Comparison of ENCODE assay signal across 11 cellular contexts in the genomic region with DNA sequence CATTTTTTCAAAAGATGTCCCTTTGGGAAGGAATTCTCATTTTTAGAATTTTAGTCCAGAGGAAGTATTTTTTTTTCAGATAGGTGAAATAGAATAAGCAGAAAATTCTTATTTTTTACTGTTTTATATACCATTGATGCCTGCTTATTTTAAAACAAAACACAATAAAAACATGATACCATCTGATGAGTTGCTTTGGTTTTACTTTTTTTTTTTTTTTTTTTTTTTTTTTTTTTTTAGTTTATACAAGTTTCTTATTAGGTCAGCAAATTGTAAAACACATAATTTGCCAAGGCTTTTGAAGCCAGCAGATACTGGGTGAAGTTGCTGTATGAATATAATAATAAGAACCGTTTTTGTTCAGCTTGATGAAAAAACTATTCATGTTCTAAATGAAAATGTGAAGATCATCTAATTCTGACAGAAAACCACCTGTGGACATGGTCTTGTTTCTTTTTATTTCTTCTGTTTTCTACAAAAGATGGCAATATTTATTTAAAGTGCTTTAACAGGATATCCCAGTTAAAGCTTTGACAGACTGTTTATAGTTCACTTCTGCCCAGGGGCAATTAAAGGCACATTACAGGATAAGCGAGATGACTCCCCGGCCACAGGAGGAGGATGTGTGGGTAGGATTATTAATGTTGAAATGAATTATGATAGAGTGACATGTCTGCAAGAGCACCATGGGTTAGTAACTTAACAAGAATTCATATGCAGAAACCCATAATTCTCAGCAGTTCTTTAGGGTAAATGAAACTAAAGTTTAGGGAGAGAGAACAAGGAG. TPM values are rescaled to one million over a fixed set of nuclear protein-coding genes. Genes with fewer than 3 reads are reported as not detected.
DNase-seq lines count a peak whose midpoint lies in the region; ATAC-seq lines count a peak whose summit lies in the region.
"Had no signal": no experiment of that assay in that cellular context is flagged by ENCODE, and none has a peak within 500 bp of the region (broad histone marks: within the 10 kb centered on the region; RNA-seq: fewer than 3 reads in every experiment).

No MANE protein-coding gene starts in this region.

- H3K18ac ChIP-seq in mesenchymal stem cell (ENCODE audit: low read depth in 1 of 2, low read length in 2 of 2) = no peak overlapping the region

- no peak overlapping the region for H3K4me3 ChIP-seq in CD8-positive, alpha-beta memory T cell (ENCODE audit: low read length)
- no peak overlapping the region for H3K4me3 ChIP-seq in Jurkat, Clone E6-1 (ENCODE audit: low read length)
- H3K4me3 ChIP-seq in mesenchymal stem cell (ENCODE audit: insufficient read depth in 1 of 2, low read depth in 1 of 2, low read length in 2 of 2) = no peak overlapping the region
- H3K4me3 ChIP-seq: pancreas had no signal

- H3K27me3 Mint-ChIP-seq in CD8-positive, alpha-beta memory T cell = peaks cover 0 to 1% of the 10 kb centered on the region in 2 donors
- no peaks in the 10 kb centered on the region for H3K27me3 Mint-ChIP-seq in activated naive CD8-positive, alpha-beta T cell

- no peaks in the 10 kb centered on the region for H3K27me3 ChIP-seq in CD8-positive, alpha-beta memory T cell (ENCODE audit: insufficient read depth, low read length, poor library complexity, severe bottlenecking)
- H3K27me3 ChIP-seq in mesenchymal stem cell (ENCODE audit: control insufficient read depth in 1 of 2, insufficient read depth in 1 of 2, low read length in 2 of 2) = no peaks in the 10 kb centered on the region
- H3K27me3 ChIP-seq: pancreas had no signal

- H3K4me2 ChIP-seq in mesenchymal stem cell (ENCODE audit: low read length, poor library complexity, severe bottlenecking) = no peak overlapping the region

- no peak for DNase-seq in CD8-positive, alpha-beta memory T cell
- DNase-seq in Jurkat, Clone E6-1 (ENCODE audit: low read depth, low spot score) = peak; percentile 48
- DNase-seq in mesenchymal stem cell (peak; percentile 65), NCI-H510A treated with DMSO at 0.1 percent for 48 hours (lab: John Stamatoyannopoulos, UW) (no peak), NCI-H2107 (lab: John Stamatoyannopoulos, UW) (no peak)
- DNase-seq: NCI-H2227 treated with DMSO at 0.1 percent for 48 hours; pancreas; stimulated activated CD8-positive, alpha-beta memory T cell treated with anti-CD3 and anti-CD28 coated beads, Interleukin-4, amount 100 ng/mL, for 48 hours had no signal

- no peaks in the 10 kb centered on the region for H3K79me1 ChIP-seq in mesenchymal stem cell (replicated peaks; ENCODE audit: low read length, poor library complexity, severe bottlenecking)

- H4K91ac ChIP-seq in mesenchymal stem cell (ENCODE audit: low read length) = no peak overlapping the region

- peaks cover 0 to 3% (median 0%) of the 10 kb centered on the region in 3 donors for H3K36me3 Mint-ChIP-seq in CD8-positive, alpha-beta memory T cell
- H3K36me3 Mint-ChIP-seq in activated naive CD8-positive, alpha-beta T cell = peaks cover 28% of the 10 kb centered on the region

- POLR2A ChIA-PET in CD8-positive, alpha-beta memory T cell (lab: Charles Lee) = no interaction called here

- H3K27ac ChIP-seq in CD8-positive, alpha-beta memory T cell (ENCODE audit: low read depth, low read length) = no peak overlapping the region
- no peak overlapping the region for H3K27ac ChIP-seq in mesenchymal stem cell (ENCODE audit: low read length, poor library complexity, severe bottlenecking)
- H3K27ac ChIP-seq: pancreas had no signal

- peaks cover 18% of the 10 kb centered on the region for H3K4me1 ChIP-seq in CD8-positive, alpha-beta memory T cell (ENCODE audit: insufficient read depth, low read length)
- no peaks in the 10 kb centered on the region for H3K4me1 ChIP-seq in mesenchymal stem cell (ENCODE audit: control insufficient read depth, insufficient read depth, low read depth, low read length)
- H3K4me1 ChIP-seq: pancreas had no signal

- no peak overlapping the region for H3K23ac ChIP-seq in mesenchymal stem cell (ENCODE audit: low read length in 2 of 2)

- ATAC-seq in HG03039 (IDR thresholded peaks at IDR 0.05; ENCODE audit: unreplicated experiment) = no peak
- ATAC-seq in GM21825 (IDR thresholded peaks at IDR 0.05; ENCODE audit: unreplicated experiment) = no peak
- ATAC-seq: pancreas had no signal

- H4K8ac ChIP-seq in mesenchymal stem cell (ENCODE audit: low read length) = no peak overlapping the region

- H3K9ac ChIP-seq in mesenchymal stem cell (ENCODE audit: low read length) = no peak overlapping the region

- no peaks in the 10 kb centered on the region for H3K36me3 ChIP-seq in CD8-positive, alpha-beta memory T cell (ENCODE audit: insufficient read depth, low read length)
- no peaks in the 10 kb centered on the region for H3K36me3 ChIP-seq in mesenchymal stem cell (ENCODE audit: control insufficient read depth in 1 of 2, insufficient read depth in 2 of 2, low read depth in 1 of 2, low read length in 2 of 2)
- H3K36me3 ChIP-seq: pancreas had no signal

- no peaks in the 10 kb centered on the region for H3K9me3 Mint-ChIP-seq in CD8-positive, alpha-beta memory T cell
- no peaks in the 10 kb centered on the region for H3K9me3 Mint-ChIP-seq in activated naive CD8-positive, alpha-beta T cell (ENCODE audit: low read depth)

- WGBS in mesenchymal stem cell = 4% methylated on average over 2 of the region's 3 CpGs

- H3K27ac Mint-ChIP-seq in CD8-positive, alpha-beta memory T cell = peak overlapping the region in 4 of 8 donors; percentile 21 to 51 (median 38)
- peak overlapping the region; percentile 50 for H3K27ac Mint-ChIP-seq in activated naive CD8-positive, alpha-beta T cell

- H2BK12ac ChIP-seq in mesenchymal stem cell (ENCODE audit: low read length in 2 of 2) = no peak overlapping the region

- H2AK5ac ChIP-seq in mesenchymal stem cell (ENCODE audit: low read length, severe bottlenecking) = no peak overlapping the region

- H3K4me1 Mint-ChIP-seq in CD8-positive, alpha-beta memory T cell = peaks cover 28 to 36% (median 36%) of the 10 kb centered on the region in 3 donors
- H3K4me1 Mint-ChIP-seq in activated naive CD8-positive, alpha-beta T cell (ENCODE audit: low read depth) = peaks cover 45% of the 10 kb centered on the region

- no peak overlapping the region for H2BK5ac ChIP-seq in mesenchymal stem cell (ENCODE audit: low read depth, low read length, poor library complexity, severe bottlenecking)

- H2BK15ac ChIP-seq in mesenchymal stem cell (ENCODE audit: low read depth, poor library complexity, severe bottlenecking) = no peak overlapping the region

- CTCF ChIA-PET in CD8-positive, alpha-beta memory T cell (lab: Charles Lee) = interaction anchor here (1.0 to 1.7 kb wide), 3 partner anchors 10 to 17 kb away, joined by 3 to 4 read pairs (median 4); no protein-coding TSS in a partner anchor

- H3K14ac ChIP-seq in mesenchymal stem cell (ENCODE audit: low read length in 2 of 2) = no peak overlapping the region

- no peaks in the 10 kb centered on the region for H3K9me3 ChIP-seq in CD8-positive, alpha-beta memory T cell (ENCODE audit: low read length)
- H3K9me3 ChIP-seq in mesenchymal stem cell (ENCODE audit: control insufficient read depth, low read length) = no peaks in the 10 kb centered on the region
- H3K9me3 ChIP-seq: pancreas had no signal

- H2BK120ac ChIP-seq in mesenchymal stem cell (ENCODE audit: low read depth, low read length) = no peak overlapping the region

- peak overlapping the region in 5 of 7 donors; percentile 5 to 59 (median 13) for H3K4me3 Mint-ChIP-seq in CD8-positive, alpha-beta memory T cell
- peak overlapping the region; percentile 56 for H3K4me3 Mint-ChIP-seq in activated naive CD8-positive, alpha-beta T cell

- H2AFZ ChIP-seq in mesenchymal stem cell (ENCODE audit: low read depth, low read length) = no peak overlapping the region

- H3K4ac ChIP-seq in mesenchymal stem cell (ENCODE audit: low read depth in 1 of 2, low read length in 2 of 2) = no peak overlapping the region

RNA-seq across cellular contexts. Expression of gene MYB, which starts 31.1 kb away (rescaled TPM):
- total RNA-seq in CD8-positive, alpha-beta memory T cell = 10 to 100 TPM; 42.3 to 44.2 TPM
- 1.3 TPM for polyA plus RNA-seq in CD8-positive, alpha-beta memory T cell
- 161 TPM for polyA plus RNA-seq in Jurkat, Clone E6-1 (2012; ENCODE audit: insufficient read depth, insufficient read length)
- 1.1 TPM for polyA plus RNA-seq in mesenchymal stem cell (2013, experiment 1 of 2)
- polyA plus RNA-seq in mesenchymal stem cell (2013, experiment 2 of 2) = 0.88 TPM

Comparison
In these comparisons a context has a peak if more than half of its experiments do, and no peak if none do; other contexts are left out.
1. DNase-seq: peak in Jurkat, Clone E6-1 (single experiment) and mesenchymal stem cell (single experiment); none in CD8-positive, alpha-beta memory T cell (0 of 5), NCI-H510A treated with DMSO at 0.1 percent for 48 hours (single experiment) and NCI-H2107 (single experiment).